ENCODE assay signal across 8 cellular contexts in genomic region chr13:101144808-101145419, GRCh38.
A peak's percentile ranks its signal among the peaks of the same experiment; 100 is the strongest.
DNase-seq lines count a peak whose midpoint lies in the region; ATAC-seq, FAIRE-seq and TF ChIP-seq lines count a peak whose summit lies in the region.

No MANE protein-coding gene starts in this region.

- no peaks in the 10 kb centered on the region for H3K9me3 Mint-ChIP-seq in T-helper 2 cell treated with Interferon-gamma antibody and Interleukin-4, amounts not matched to agents 5 μg/mL and 100 μg/mL, for 36 hours

- DNase-seq in cardiac muscle cell (ENCODE audit: low read depth in 1 of 2, low spot score in 1 of 2) (peak; percentile 73 to 77), Right ventricle myocardium inferior (ENCODE audit: missing footprints) (no peak), SJCRH30 (peak; percentile 4 to 67), esophagus muscularis mucosa (ENCODE audit: extremely low spot score) (no peak), pancreas (no peak)
- no peak for DNase-seq in T-helper 2 cell treated with Interferon-gamma antibody and Interleukin-4, amounts not matched to agents 5 μg/mL and 100 μg/mL, for 36 hours (ENCODE audit: low spot score)

- no peak for TF ChIP-seq EP300 in esophagus muscularis mucosa (IDR thresholded peaks at IDR 0.05)

- no peaks in the 10 kb centered on the region for H3K4me1 ChIP-seq in cardiac muscle cell (ENCODE audit: low read depth)
- H3K4me1 ChIP-seq in SJCRH30: no peaks in the 10 kb centered on the region
- no peaks in the 10 kb centered on the region for H3K4me1 ChIP-seq in esophagus muscularis mucosa
- no peaks in the 10 kb centered on the region for H3K4me1 ChIP-seq in pancreas

- no peaks in the 10 kb centered on the region for H3K36me3 Mint-ChIP-seq in T-helper 2 cell treated with Interferon-gamma antibody and Interleukin-4, amounts not matched to agents 5 μg/mL and 100 μg/mL, for 36 hours (ENCODE audit: low read depth)

- H3K4me3 ChIP-seq in cardiac muscle cell (no peak overlapping the region), SJCRH30 (no peak overlapping the region), esophagus muscularis mucosa (no peak overlapping the region), pancreas (no peak overlapping the region)

- H3K27ac ChIP-seq in cardiac muscle cell: no peak overlapping the region
- no peak overlapping the region for H3K27ac ChIP-seq in SJCRH30
- H3K27ac ChIP-seq in esophagus muscularis mucosa (replicated peaks in 1 of 4): no peak overlapping the region
- H3K27ac ChIP-seq in pancreas: no peak overlapping the region

- peak; percentile 53 for TF ChIP-seq CTCF in cardiac muscle cell (IDR thresholded peaks at IDR 0.05; ENCODE audit: low read depth, low read length)
- peak; percentile 57 for TF ChIP-seq CTCF in LNCAP (IDR thresholded peaks at IDR 0.05)
- TF ChIP-seq CTCF in esophagus muscularis mucosa (IDR thresholded peaks at IDR 0.05): peak; percentile 62 to 70 (median 69)
- TF ChIP-seq CTCF in pancreas (IDR thresholded peaks at IDR 0.05): peak in 3 of 4 donors; percentile 51 to 64 (median 62)

- no peaks in the 10 kb centered on the region for H3K36me3 ChIP-seq in cardiac muscle cell
- H3K36me3 ChIP-seq in SJCRH30: no peaks in the 10 kb centered on the region
- no peaks in the 10 kb centered on the region for H3K36me3 ChIP-seq in esophagus muscularis mucosa
- no peaks in the 10 kb centered on the region for H3K36me3 ChIP-seq in pancreas

- H3K9me3 ChIP-seq in cardiac muscle cell (ENCODE audit: low read depth): no peaks in the 10 kb centered on the region
- H3K9me3 ChIP-seq in SJCRH30 (replicated peaks): no peaks in the 10 kb centered on the region
- H3K9me3 ChIP-seq in esophagus muscularis mucosa: no peaks in the 10 kb centered on the region
- H3K9me3 ChIP-seq in pancreas: no peaks in the 10 kb centered on the region

- H3K27me3 ChIP-seq in cardiac muscle cell: no peaks in the 10 kb centered on the region
- H3K27me3 ChIP-seq in SJCRH30: no peaks in the 10 kb centered on the region
- H3K27me3 ChIP-seq in esophagus muscularis mucosa: peaks cover 0 to 47% (median 3%) of the 10 kb centered on the region in 4 donors
- H3K27me3 ChIP-seq in pancreas: peaks cover 0 to 11% (median 0%) of the 10 kb centered on the region in 4 donors

- TF ChIP-seq POLR2A in esophagus muscularis mucosa (IDR thresholded peaks at IDR 0.05; ENCODE audit: low read depth): no peak

- intact Hi-C loops in Right ventricle myocardium inferior (cut with DNase I): loop anchor here (10.0 kb wide), 3 partner anchors 330 to 610 kb away; no protein-coding TSS in a partner anchor
- intact Hi-C loops in esophagus muscularis mucosa (cut with DNase I): no loop called here
- intact Hi-C loops in pancreas (cut with DNase I): no loop called here

- FAIRE-seq in pancreas (lab: Jason Lieb, UNC): peak; percentile 98

- no peaks in the 10 kb centered on the region for H3K4me1 Mint-ChIP-seq in T-helper 2 cell treated with Interferon-gamma antibody and Interleukin-4, amounts not matched to agents 5 μg/mL and 100 μg/mL, for 36 hours (ENCODE audit: low read depth)

- H3K27ac Mint-ChIP-seq in T-helper 2 cell treated with Interferon-gamma antibody and Interleukin-4, amounts not matched to agents 5 μg/mL and 100 μg/mL, for 36 hours: no peak overlapping the region

- 28% methylated on average over 7 of the region's 7 CpGs for WGBS in esophagus muscularis mucosa
- 21% methylated on average over 7 of the region's 7 CpGs for WGBS in pancreas, 2 donors

- peaks cover 6% of the 10 kb centered on the region for H3K27me3 Mint-ChIP-seq in T-helper 2 cell treated with Interferon-gamma antibody and Interleukin-4, amounts not matched to agents 5 μg/mL and 100 μg/mL, for 36 hours (ENCODE audit: low read depth)

- H3K4me3 Mint-ChIP-seq in T-helper 2 cell treated with Interferon-gamma antibody and Interleukin-4, amounts not matched to agents 5 μg/mL and 100 μg/mL, for 36 hours: no peak overlapping the region

- no peak for ATAC-seq in Right ventricle myocardium inferior
- peak; percentile 73 for ATAC-seq in GM21576 (IDR thresholded peaks at IDR 0.05; ENCODE audit: unreplicated experiment)
- ATAC-seq in pancreas: peak in 3 of 4 donors; percentile 75 to 86 (median 82)

Comparison
In these comparisons a context has a peak if more than half of its experiments do, and no peak if none do; other contexts are left out.
1. DNase-seq: peak in cardiac muscle cell (2 of 2) and SJCRH30 (2 of 2); none in Right ventricle myocardium inferior (single experiment), esophagus muscularis mucosa (single experiment), pancreas (0 of 6) and T-helper 2 cell treated with Interferon-gamma antibody and Interleukin-4, amounts not matched to agents 5 μg/mL and 100 μg/mL, for 36 hours (single experiment).
2. Peak in every context shown above with its lines, with median percentiles within 50 percentile points of each other: CTCF ChIP-seq.